Comparison of ENCODE assay signal across 1 cellular context in genomic region chr17:38824899-38825761, GRCh38.
A peak's percentile ranks its signal among the peaks of the same experiment; 100 is the strongest.
TF ChIP-seq lines count a peak whose summit lies in the region.

Gene CWC25, minus strand, starts transcription at chr17:38825321. Its CDS starts 138 bp downstream, at chr17:38825183.

TF ChIP-seq in HepG2, 621 proteins besides CTCF, POLR2A, EP300 and RAD21 (continued from another document and continues in another):
- TF ChIP-seq ZNF142 (CRISPR knock-in tag; IDR thresholded peaks at IDR 0.05): no peak; the same call in 1 of the 2 replicates
- peak; percentile 92 for TF ChIP-seq ZNF891 (CRISPR knock-in tag; IDR thresholded peaks at IDR 0.05)
- no peak for TF ChIP-seq ZNF17 (CRISPR knock-in tag; IDR thresholded peaks at IDR 0.05)
- peak; percentile 68 for TF ChIP-seq NFYC (CRISPR knock-in tag; IDR thresholded peaks at IDR 0.05)
- peak; percentile 97 for TF ChIP-seq KDM2A (CRISPR knock-in tag; IDR thresholded peaks at IDR 0.05; ENCODE audit: borderline replicate concordance, low read depth)
- TF ChIP-seq EEA1 (CRISPR knock-in tag; IDR thresholded peaks at IDR 0.05; ENCODE audit: borderline replicate concordance): peak; percentile 83; the same call in 1 of the 2 replicates
- TF ChIP-seq MAFG (CRISPR knock-in tag; IDR thresholded peaks at IDR 0.05): peak; percentile 79
- TF ChIP-seq ZNF281 (CRISPR knock-in tag; IDR thresholded peaks at IDR 0.05; ENCODE audit: borderline replicate concordance): peak; percentile 75
- TF ChIP-seq ZNF264 (CRISPR knock-in tag; IDR thresholded peaks at IDR 0.05): no peak
- peak; percentile 68; the same call in 1 of the 2 replicates for TF ChIP-seq ZKSCAN5 (CRISPR knock-in tag; IDR thresholded peaks at IDR 0.05)
- 0 out of 2 replicates have a peak, but pooled peaks have one; percentile 25 for TF ChIP-seq DNMT1 (CRISPR knock-in tag; IDR thresholded peaks at IDR 0.05)
- TF ChIP-seq RELA (CRISPR knock-in tag; IDR thresholded peaks at IDR 0.05): peak; percentile 77; the same call in 1 of the 2 replicates
- peak; percentile 99 for TF ChIP-seq HBP1 (CRISPR knock-in tag; IDR thresholded peaks at IDR 0.05; ENCODE audit: low read depth)
- no peak; the same call in 1 of the 2 replicates for TF ChIP-seq ZNF775 (CRISPR knock-in tag; IDR thresholded peaks at IDR 0.05; ENCODE audit: borderline replicate concordance)
- peak; percentile 44; the same call in 1 of the 2 replicates for TF ChIP-seq ZMYM2 (CRISPR knock-in tag; IDR thresholded peaks at IDR 0.05)
- peak; percentile 47 for TF ChIP-seq WIZ (CRISPR knock-in tag; IDR thresholded peaks at IDR 0.05)
- TF ChIP-seq TAF1 (CRISPR knock-in tag; IDR thresholded peaks at IDR 0.05): peak; percentile 92
- TF ChIP-seq ZNF280B (CRISPR knock-in tag; IDR thresholded peaks at IDR 0.05; ENCODE audit: borderline replicate concordance): peak; percentile 98
- TF ChIP-seq ZNF234 (CRISPR knock-in tag; conservative IDR thresholded peaks at IDR 0.05): no peak; the same call in 1 of the 2 replicates
- peak; percentile 97 for TF ChIP-seq NR2C2 (CRISPR knock-in tag; IDR thresholded peaks at IDR 0.05; ENCODE audit: borderline replicate concordance)
- TF ChIP-seq GZF1 (CRISPR knock-in tag; IDR thresholded peaks at IDR 0.05): peak; percentile 33; the same call in 1 of the 2 replicates
- TF ChIP-seq KMT2A (CRISPR knock-in tag; IDR thresholded peaks at IDR 0.05): peak; percentile 95
- TF ChIP-seq ZNF430 (CRISPR knock-in tag; IDR thresholded peaks at IDR 0.05): peak; percentile 98; the same call in 1 of the 2 replicates
- TF ChIP-seq E2F1 (CRISPR knock-in tag; IDR thresholded peaks at IDR 0.05): no peak
- TF ChIP-seq ZNF44 (CRISPR knock-in tag; IDR thresholded peaks at IDR 0.05): peak; percentile 99
- TF ChIP-seq ZNF503 (CRISPR knock-in tag; IDR thresholded peaks at IDR 0.05): no peak; the same call in 1 of the 2 replicates
- peak; percentile 97; the same call in 1 of the 2 replicates for TF ChIP-seq SMARCC2 (IDR thresholded peaks at IDR 0.05)
- peak; percentile 92 for TF ChIP-seq ZNF225 (CRISPR knock-in tag; IDR thresholded peaks at IDR 0.05)
- TF ChIP-seq ZFP36L2 (CRISPR knock-in tag; IDR thresholded peaks at IDR 0.05): no peak
- TF ChIP-seq SNAPC2 (CRISPR knock-in tag; IDR thresholded peaks at IDR 0.05): no peak
- TF ChIP-seq HOXA5 (CRISPR knock-in tag; IDR thresholded peaks at IDR 0.05): peak; percentile 13; the same call in 1 of the 2 replicates
- TF ChIP-seq PRMT3 (CRISPR knock-in tag; IDR thresholded peaks at IDR 0.05; ENCODE audit: borderline replicate concordance, low read depth): no peak
- no peak for TF ChIP-seq ETS1 (CRISPR knock-in tag; IDR thresholded peaks at IDR 0.05)
- no peak for TF ChIP-seq FOXM1 (CRISPR knock-in tag; IDR thresholded peaks at IDR 0.05)
- TF ChIP-seq ZNF639 (CRISPR knock-in tag; conservative IDR thresholded peaks at IDR 0.05): peak; percentile 77
- TF ChIP-seq HMGXB3 (CRISPR knock-in tag; IDR thresholded peaks at IDR 0.05; ENCODE audit: borderline replicate concordance): peak; percentile 89
- peak; percentile 89 for TF ChIP-seq ZSCAN25 (CRISPR knock-in tag; IDR thresholded peaks at IDR 0.05)
- TF ChIP-seq DR1 (CRISPR knock-in tag; IDR thresholded peaks at IDR 0.05): peak; percentile 95
- TF ChIP-seq STAG1 (CRISPR knock-in tag; IDR thresholded peaks at IDR 0.05): no peak
